Comparison of ENCODE assay signal across 3 cellular contexts in genomic region chr1:84287389-84287788, GRCh38. TPM values are rescaled to one million over a fixed set of nuclear protein-coding genes. Genes with fewer than 3 reads are reported as not detected.
"Had no signal": no experiment of that assay in that cellular context is flagged by ENCODE, and none has a peak within 500 bp of the region (broad histone marks: within the 10 kb centered on the region; RNA-seq: fewer than 3 reads in every experiment).

No MANE protein-coding gene starts in this region.

RNA-seq across cellular contexts. Expression of gene SAMD13, which starts 14.1 kb away (rescaled TPM):
- total RNA-seq: activated T-helper 17 cell treated with anti-CD3 and anti-CD28 coated beads, Interleukin-2, amount 50 U/mL, for 72 hours; ascending aorta; T-helper 2 cell treated with Interferon-gamma antibody and Interleukin-4, amounts not matched to agents 100 ng/mL and 5 ng/mL, for 36 hours had no signal
